In the genomic region with DNA sequence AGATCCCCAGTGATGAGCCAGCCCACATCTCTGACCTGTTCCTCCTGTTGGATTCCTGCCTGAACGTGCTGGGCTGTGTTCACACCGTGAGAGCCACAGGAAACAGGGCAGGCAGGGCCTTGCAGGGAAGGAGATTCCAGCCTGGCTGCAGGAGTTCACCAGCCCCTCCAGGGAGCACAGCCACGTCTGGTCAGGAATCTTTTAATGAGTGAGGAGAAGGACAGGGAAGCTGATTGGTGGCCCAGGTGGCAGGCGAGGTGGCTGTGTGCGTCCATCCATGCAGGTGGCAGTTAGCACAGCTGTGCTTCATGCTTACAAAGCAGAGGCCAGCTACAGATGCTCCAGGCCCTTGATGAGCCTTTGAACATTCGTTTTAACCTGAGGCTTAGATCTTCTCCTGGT, we compare ENCODE assay signal across 13 cellular contexts. TPM values are rescaled to one million over a fixed set of nuclear protein-coding genes. Genes with fewer than 3 reads are reported as not detected.
DNase-seq lines count a peak whose midpoint lies in the region; ATAC-seq, FAIRE-seq and TF ChIP-seq lines count a peak whose summit lies in the region.
"Had no signal": no experiment of that assay in that cellular context is flagged by ENCODE, and none has a peak within 500 bp of the region (broad histone marks: within the 10 kb centered on the region; RNA-seq: fewer than 3 reads in every experiment).

No MANE protein-coding gene starts in this region.

- intact Hi-C loops in Panc1 (cut with micrococcal nuclease; ENCODE audit: unreplicated experiment) (no loop called here), lower leg skin (cut with DNase I; ENCODE audit: low total_unique reads) (no loop called here), esophagus squamous epithelium (cut with DNase I) (no loop called here)

- peak; percentile 29 for ATAC-seq in HG03066 (IDR thresholded peaks at IDR 0.05; ENCODE audit: low read depth, unreplicated experiment)
- peak; percentile 64 for ATAC-seq in Panc1
- ATAC-seq: activated CD4-positive, alpha-beta T cell treated with anti-CD3 and anti-CD28 coated beads for 36 hours had no signal

- POLR2A ChIA-PET in Panc1 (lab: Charles Lee), result interaction anchor here (1.0 kb wide), 1 partner anchor 11 kb away, joined by 3 read pairs; no protein-coding TSS in a partner anchor

- BruUV-seq in Panc1 (replicated peaks; lab: Mats Ljungman, UMichigan), result no TSS peak

- H3K9me3 ChIP-seq in Panc1 (ENCODE audit: control insufficient read depth, insufficient read depth, low read depth, low read length), result no peaks in the 10 kb centered on the region
- no peaks in the 10 kb centered on the region for H3K9me3 ChIP-seq in esophagus squamous epithelium
- H3K9me3 ChIP-seq: MG63 had no signal

- H3K4me1 ChIP-seq in Panc1 (ENCODE audit: control insufficient read depth, insufficient read depth, low read length), result peaks cover 49% of the 10 kb centered on the region
- H3K4me1 ChIP-seq in esophagus squamous epithelium, result peaks cover 3 to 22% (median 16%) of the 10 kb centered on the region in 3 donors

- CTCF ChIA-PET in Panc1 (lab: Charles Lee), result no interaction called here

- peak overlapping the region; percentile 87 for H3K27ac ChIP-seq in Panc1 (ENCODE audit: low read length)
- peak overlapping the region in 2 of 4 donors; percentile 18 to 55 for H3K27ac ChIP-seq in esophagus squamous epithelium
- H3K27ac ChIP-seq: PC-9 had no signal

- in situ Hi-C loops in Panc1 (cut with HindIII; ENCODE audit: low pct_unique_long_range_greater_than_20kb, low sequenced_read_pairs), result no loop called here

- H3K4me3 ChIP-seq in Panc1 (ENCODE audit: low read depth in 2 of 2, low read length in 2 of 2), result no peak overlapping the region
- no peak overlapping the region for H3K4me3 ChIP-seq in lower leg skin (ENCODE audit: low read depth, poor library complexity, severe bottlenecking)
- no peak overlapping the region for H3K4me3 ChIP-seq in esophagus squamous epithelium
- H3K4me3 ChIP-seq: dorsolateral prefrontal cortex, MG63, PC-9 had no signal

- no peak for TF ChIP-seq POLR2A in lower leg skin (IDR thresholded peaks at IDR 0.05)
- no peak for TF ChIP-seq POLR2A in erythroblast (IDR thresholded peaks at IDR 0.05; ENCODE audit: low read length)
- TF ChIP-seq POLR2A in esophagus squamous epithelium (IDR thresholded peaks at IDR 0.05), result no peak

- peak; percentile 87 for FAIRE-seq in GM18507 (lab: Jason Lieb, UNC)

- DNase-seq in GM18507 (ENCODE audit: extremely low spot score, insufficient read length, low read depth) (no peak), Panc1 (ENCODE audit: low read depth, low spot score) (no peak), lower leg skin (ENCODE audit: low spot score in 2 of 2) (peak; percentile 14 to 60), erythroblast (lab: John Stamatoyannopoulos, UW) (no peak), esophagus squamous epithelium (lab: John Stamatoyannopoulos, UW) (no peak), GM10266 (ENCODE audit: extremely low spot score) (no peak), LoVo (ENCODE audit: low spot score) (no peak)
- DNase-seq: activated CD4-positive, alpha-beta T cell treated with anti-CD3 and anti-CD28 coated beads for 36 hours; dorsolateral prefrontal cortex; MG63; stimulated activated naive CD4-positive, alpha-beta T cell treated with Interleukin-2 at 50 U/mL for 16 hours had no signal

- TF ChIP-seq CTCF in Panc1 (IDR thresholded peaks at IDR 0.05), result no peak
- TF ChIP-seq CTCF in lower leg skin (IDR thresholded peaks at IDR 0.05), result no peak
- no peak for TF ChIP-seq CTCF in esophagus squamous epithelium (IDR thresholded peaks at IDR 0.05)
- TF ChIP-seq CTCF in GM10266 (IDR thresholded peaks at IDR 0.05; ENCODE audit: control insufficient read depth, insufficient read depth, low read depth, missing control alignments), result no peak

- peaks cover 30% of the 10 kb centered on the region for H3K36me3 ChIP-seq in Panc1 (ENCODE audit: control insufficient read depth, insufficient read depth, low read length)
- peaks cover 0 to 43% (median 0%) of the 10 kb centered on the region in 3 donors for H3K36me3 ChIP-seq in esophagus squamous epithelium

- no peaks in the 10 kb centered on the region for H3K27me3 ChIP-seq in Panc1 (ENCODE audit: control insufficient read depth, insufficient read depth, low read length)
- no peaks in the 10 kb centered on the region for H3K27me3 ChIP-seq in esophagus squamous epithelium
- H3K27me3 ChIP-seq: dorsolateral prefrontal cortex, MG63 had no signal

- 38 to 41% methylated on average over 6 of the region's 6 CpGs for WGBS in lower leg skin, 2 donors
- 38 to 47% methylated on average over 3 to 6 of the region's 6 CpGs for WGBS in esophagus squamous epithelium, 2 donors

RNA-seq across cellular contexts. Expression of a gene that starts 10.5 kb away (rescaled TPM):
- total RNA-seq in Panc1 (2021; ENCODE audit: unreplicated experiment) (88.0 TPM), lower leg skin (10 to 100 TPM; 14.8 to 29.3 (median 19.1) TPM), esophagus squamous epithelium (10 to 100 TPM in 2 of 4 donors, 1 to 10 TPM in 2; 5.7 to 12.0 (median 10.0) TPM)
- 55.0 TPM for polyA plus RNA-seq in Panc1 (2012; ENCODE audit: insufficient read length)

RNA-seq across cellular contexts. Expression of a gene that starts 50.0 kb away (rescaled TPM):
- 143 TPM for total RNA-seq in Panc1 (2021; ENCODE audit: unreplicated experiment)
- polyA plus RNA-seq in Panc1 (2012; ENCODE audit: insufficient read length), result 320 TPM
- total RNA-seq in lower leg skin, result 10 to 100 TPM in 2 of 4 donors, 1 to 10 TPM in 2; 3.3 to 24.5 (median 8.7) TPM
- total RNA-seq in esophagus squamous epithelium, result 10 to 100 TPM; 31.9 to 63.0 (median 38.1) TPM
- total RNA-seq: activated CD4-positive, alpha-beta T cell treated with anti-CD3 and anti-CD28 coated beads for 36 hours had no signal

Comparison
In these comparisons a context has a peak if more than half of its experiments do, and no peak if none do; other contexts are left out.
1. DNase-seq: peak in lower leg skin (2 of 2); none in GM18507 (single experiment), Panc1 (single experiment), erythroblast (0 of 2), esophagus squamous epithelium (single experiment), GM10266 (single experiment) and LoVo (single experiment).